In the genomic region with DNA sequence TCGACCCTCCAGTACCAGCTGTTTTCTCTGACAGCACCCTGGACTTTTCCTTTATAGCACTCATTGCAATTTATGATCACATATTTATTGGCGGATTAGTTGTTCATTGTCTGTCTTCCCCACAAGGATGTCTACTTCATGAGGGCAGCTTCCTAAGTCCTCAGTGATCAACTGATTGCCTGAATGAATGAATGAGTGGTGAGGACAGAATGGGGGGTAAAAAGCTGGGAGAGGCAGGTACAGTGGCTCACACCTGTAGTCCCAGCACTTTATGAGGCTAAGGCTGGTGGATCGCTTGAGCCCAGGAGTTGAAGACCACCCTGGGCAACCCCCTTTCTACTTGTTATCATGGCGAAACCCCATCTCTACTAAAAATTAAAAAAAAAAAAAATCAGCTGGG, we compare ENCODE assay signal across 21 cellular contexts. TPM values are rescaled to one million over a fixed set of nuclear protein-coding genes. Genes with fewer than 3 reads are reported as not detected.
"Had no signal": no experiment of that assay in that cellular context is flagged by ENCODE, and none has a peak within 500 bp of the region (broad histone marks: within the 10 kb centered on the region; RNA-seq: fewer than 3 reads in every experiment).

No MANE protein-coding gene starts in this region.

- DNase-seq: activated CD4-positive, alpha-beta memory T cell treated with anti-CD3 and anti-CD28 coated beads for 36 hours; activated CD4-positive, alpha-beta T cell treated with anti-CD3 and anti-CD28 coated beads for 4 hours; activated naive CD4-positive, alpha-beta T cell treated with Interleukin-2 at 50 U/mL for 16 hours; activated naive CD8-positive, alpha-beta T cell treated with anti-CD3 and anti-CD28 coated beads, Interleukin-2, amount 10 ng/mL, durations not matched to agents 7 days and 5 days; activated T-cell treated with anti-CD3 and anti-CD28 coated beads, Interleukin-2, amount 50 U/mL, for 1 hour; amygdala; body of pancreas; central memory CD4-positive, alpha-beta T cell; colonic mucosa; erythroblast; hypothalamus; lower lobe of right lung; midbrain; psoas muscle; stimulated activated CD4-positive, alpha-beta T cell treated with anti-CD3 and anti-CD28 coated beads, Interleukin-2, amount 100 ng/mL, for 48 hours; thyroid gland had no signal

- H3K9me3 Mint-ChIP-seq: activated CD4-positive, alpha-beta memory T cell treated with anti-CD3 and anti-CD28 coated beads for 36 hours; activated naive CD8-positive, alpha-beta T cell treated with anti-CD3 and anti-CD28 coated beads, Interleukin-2, amount 10 ng/mL, durations not matched to agents 7 days and 5 days; activated T-helper 2 cell treated with anti-CD3 and anti-CD28 coated beads, Interferon-gamma antibody, Interleukin-2, Interleukin-4, amounts not matched to agents 10 μg/mL and 5 μg/mL and 100 μg/mL, durations not matched to agents 14 hours and 24 hours and 36 hours; neural progenitor cell; WTC11 had no signal

- H3K36me3 ChIP-seq: colonic mucosa, lower lobe of right lung, neural progenitor cell, thyroid gland had no signal

- H3K4me3 Mint-ChIP-seq: activated CD4-positive, alpha-beta memory T cell treated with anti-CD3 and anti-CD28 coated beads for 36 hours; activated naive CD8-positive, alpha-beta T cell treated with anti-CD3 and anti-CD28 coated beads, Interleukin-2, amount 10 ng/mL, durations not matched to agents 7 days and 5 days; neural progenitor cell; WTC11 had no signal

- H3K27me3 ChIP-seq: body of pancreas, colonic mucosa, neural progenitor cell, thyroid gland had no signal

- H3K27ac ChIP-seq: body of pancreas, colonic mucosa, lower lobe of right lung, neural progenitor cell, psoas muscle, thyroid gland had no signal

- ATAC-seq: body of pancreas, lower lobe of right lung, psoas muscle had no signal

- H3K4me3 ChIP-seq: body of pancreas, colonic mucosa, lower lobe of right lung, neural progenitor cell, psoas muscle, thyroid gland had no signal

- H3K9me3 ChIP-seq: body of pancreas, colonic mucosa, lower lobe of right lung, psoas muscle, thyroid gland had no signal

- H3K4me2 ChIP-seq: neural progenitor cell had no signal

- H3K27ac Mint-ChIP-seq: activated CD4-positive, alpha-beta memory T cell treated with anti-CD3 and anti-CD28 coated beads for 36 hours; activated naive CD8-positive, alpha-beta T cell treated with anti-CD3 and anti-CD28 coated beads, Interleukin-2, amount 10 ng/mL, durations not matched to agents 7 days and 5 days; activated T-helper 2 cell treated with anti-CD3 and anti-CD28 coated beads, Interferon-gamma antibody, Interleukin-2, Interleukin-4, amounts not matched to agents 10 μg/mL and 5 μg/mL and 100 μg/mL, durations not matched to agents 14 hours and 24 hours and 36 hours; neural progenitor cell; WTC11 had no signal

- H3K9ac ChIP-seq: neural progenitor cell had no signal

- H3K27me3 Mint-ChIP-seq: activated CD4-positive, alpha-beta memory T cell treated with anti-CD3 and anti-CD28 coated beads for 36 hours; activated naive CD8-positive, alpha-beta T cell treated with anti-CD3 and anti-CD28 coated beads, Interleukin-2, amount 10 ng/mL, durations not matched to agents 7 days and 5 days had no signal

- H3K36me3 Mint-ChIP-seq: activated CD4-positive, alpha-beta memory T cell treated with anti-CD3 and anti-CD28 coated beads for 36 hours; activated naive CD8-positive, alpha-beta T cell treated with anti-CD3 and anti-CD28 coated beads, Interleukin-2, amount 10 ng/mL, durations not matched to agents 7 days and 5 days; neural progenitor cell; WTC11 had no signal

- H3K4me1 ChIP-seq: colonic mucosa, thyroid gland had no signal

RNA-seq across cellular contexts. Expression of a gene that starts 11.1 kb away (rescaled TPM):
- total RNA-seq: activated CD4-positive, alpha-beta memory T cell treated with anti-CD3 and anti-CD28 coated beads for 36 hours; activated naive CD8-positive, alpha-beta T cell treated with anti-CD3 and anti-CD28 coated beads, Interleukin-2, amount 10 ng/mL, durations not matched to agents 7 days and 5 days; activated T-helper 2 cell treated with anti-CD3 and anti-CD28 coated beads, Interferon-gamma antibody, Interleukin-2, Interleukin-4, amounts not matched to agents 10 μg/mL and 5 μg/mL and 100 μg/mL, durations not matched to agents 14 hours and 24 hours and 36 hours; lower lobe of right lung; osteocyte; T-helper 2 cell treated with Interferon-gamma antibody and Interleukin-4, amounts not matched to agents 100 ng/mL and 5 ng/mL, for 36 hours had no signal

RNA-seq across cellular contexts. Expression of a gene that starts 42.1 kb away (rescaled TPM):
- total RNA-seq: activated naive CD8-positive, alpha-beta T cell treated with anti-CD3 and anti-CD28 coated beads, Interleukin-2, amount 10 ng/mL, durations not matched to agents 7 days and 5 days; activated T-helper 2 cell treated with anti-CD3 and anti-CD28 coated beads, Interferon-gamma antibody, Interleukin-2, Interleukin-4, amounts not matched to agents 10 μg/mL and 5 μg/mL and 100 μg/mL, durations not matched to agents 14 hours and 24 hours and 36 hours; body of pancreas; colonic mucosa; osteocyte; T-helper 2 cell treated with Interferon-gamma antibody and Interleukin-4, amounts not matched to agents 100 ng/mL and 5 ng/mL, for 36 hours had no signal
